In the genomic region with DNA sequence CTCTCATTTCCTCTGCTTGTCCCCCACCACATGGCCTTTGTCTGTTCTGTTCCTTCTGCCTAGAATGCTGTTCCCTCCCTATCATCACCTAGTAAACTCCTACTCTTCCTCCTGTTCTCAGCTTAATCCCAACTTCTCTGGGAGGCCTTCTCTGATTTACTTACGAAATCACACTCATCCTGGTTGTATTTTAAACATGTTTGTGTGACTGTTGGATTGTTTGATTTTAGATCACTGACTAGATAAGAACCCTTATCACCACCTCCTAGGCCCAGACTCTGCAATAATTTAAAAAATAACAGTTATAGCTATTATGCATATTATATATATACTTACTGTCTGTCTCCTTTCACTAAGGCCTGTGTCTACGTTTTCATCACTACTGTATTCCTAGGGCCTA, we compare ENCODE assay signal across 7 cellular contexts. TPM values are rescaled to one million over a fixed set of nuclear protein-coding genes. Genes with fewer than 3 reads are reported as not detected.
"Had no signal": no experiment of that assay in that cellular context is flagged by ENCODE, and none has a peak within 500 bp of the region (broad histone marks: within the 10 kb centered on the region; RNA-seq: fewer than 3 reads in every experiment).

No MANE protein-coding gene starts in this region.

- DNase-seq: H9, HCEC 1CT, IMR-90, KG1 had no signal

- H3K27ac Mint-ChIP-seq: GM23338, H9 had no signal

- H3K4me1 Mint-ChIP-seq: GM23338 had no signal

- H3K27ac ChIP-seq: HL-60 had no signal

- H3K4me3 ChIP-seq: GM23338, K562 had no signal

- ATAC-seq: GM23338, K562 had no signal

- H3K4me3 Mint-ChIP-seq: GM23338, H9 had no signal

RNA-seq across cellular contexts. Expression of a gene that starts 26.1 kb away (rescaled TPM):
- total RNA-seq: K562 had no signal
